ENCODE assay signal across 16 cellular contexts in genomic region chr3:174023445-174023844, GRCh38.
DNase-seq lines count a peak whose midpoint lies in the region; TF ChIP-seq lines count a peak whose summit lies in the region.
"Had no signal": no experiment of that assay in that cellular context is flagged by ENCODE, and none has a peak within 500 bp of the region (broad histone marks: within the 10 kb centered on the region; RNA-seq: fewer than 3 reads in every experiment).

No MANE protein-coding gene starts in this region.

- no peaks in the 10 kb centered on the region for H4K20me1 ChIP-seq in PC-9 (ENCODE audit: insufficient read depth)

- TF ChIP-seq POLR2A in testis (IDR thresholded peaks at IDR 0.05): no peak

- no peak overlapping the region for H3K4me2 ChIP-seq in PC-9

- H3K36me3 ChIP-seq in PC-9 (ENCODE audit: low read depth): no peaks in the 10 kb centered on the region
- H3K36me3 ChIP-seq in testis (ENCODE audit: low read depth, missing control alignments): no peaks in the 10 kb centered on the region
- H3K36me3 ChIP-seq in SJCRH30: no peaks in the 10 kb centered on the region
- H3K36me3 ChIP-seq: brain microvascular endothelial cell, lower lobe of right lung, stomach had no signal

- intact Hi-C loops in PC-9 (cut with micrococcal nuclease; ENCODE audit: unreplicated experiment) (no loop called here), testis (cut with DNase I; ENCODE audit: low total_unique reads) (no loop called here)

- BruUV-seq in PC-9 (replicated peaks; lab: Mats Ljungman, UMichigan): no TSS peak

- CTCF ChIA-PET in PC-9 (lab: Charles Lee): no interaction called here

- peaks cover 4% of the 10 kb centered on the region for H3K9me3 ChIP-seq in PC-9 (ENCODE audit: insufficient read depth, low read depth)
- no peaks in the 10 kb centered on the region for H3K9me3 ChIP-seq in testis
- H3K9me3 ChIP-seq in SJCRH30 (replicated peaks): no peaks in the 10 kb centered on the region
- H3K9me3 ChIP-seq: lower lobe of right lung had no signal

- H3K27ac ChIP-seq in PC-9 (no peak overlapping the region), testis (no peak overlapping the region), SJCRH30 (no peak overlapping the region)
- H3K27ac ChIP-seq: brain microvascular endothelial cell, lower lobe of right lung, stomach had no signal

- TF ChIP-seq CTCF in PC-9 (conservative IDR thresholded peaks at IDR 0.05) (no peak), testis (IDR thresholded peaks at IDR 0.05) (no peak)

- H3F3A ChIP-seq in PC-9 (ENCODE audit: insufficient read depth, low read depth): no peaks in the 10 kb centered on the region

- WGBS in testis, 2 donors: 86 to 89% methylated on average over 3 of the region's 3 CpGs

- no peak overlapping the region for H3K4me3 ChIP-seq in PC-9
- no peak overlapping the region for H3K4me3 ChIP-seq in testis
- H3K4me3 ChIP-seq in SJCRH30: no peak overlapping the region
- H3K4me3 ChIP-seq: lower lobe of right lung, stomach had no signal

- H3K79me2 ChIP-seq in PC-9 (ENCODE audit: low read depth): no peaks in the 10 kb centered on the region

- H3K9me2 ChIP-seq in PC-9 (ENCODE audit: insufficient read depth): 0 out of 2 replicates have a peak, but pooled peaks cover 9% of the 10 kb centered on the region

- no peaks in the 10 kb centered on the region for H3K4me1 ChIP-seq in PC-9 (replicated peaks; ENCODE audit: insufficient read depth)
- H3K4me1 ChIP-seq in testis: no peaks in the 10 kb centered on the region
- no peaks in the 10 kb centered on the region for H3K4me1 ChIP-seq in SJCRH30
- H3K4me1 ChIP-seq: lower lobe of right lung, stomach had no signal

- DNase-seq in Daoy (ENCODE audit: low read depth) (peak; percentile 9), NCI-H1694 (lab: John Stamatoyannopoulos, UW) (peak; percentile 83), PC-9 (no peak), inferior parietal cortex (ENCODE audit: extremely low spot score) (peak; percentile 47), testis (no peak), SJCRH30 (no peak)
- DNase-seq in central memory CD4-positive, alpha-beta T cell: no peak
- DNase-seq: activated B cell treated with CpG ODN at 0.5 μM for 24 hours; activated gamma-delta T cell; brain microvascular endothelial cell; CD4-positive, CD25-positive, alpha-beta regulatory T cell; lower lobe of right lung; natural killer cell; NCI-H2029 treated with DMSO at 0.1 percent for 48 hours; stomach; T-cell had no signal

- POLR2A ChIA-PET in PC-9 (lab: Charles Lee; ENCODE audit: unreplicated experiment): no interaction called here

- peak overlapping the region; percentile 15; the same call in 1 of the 2 replicates for H2AFZ ChIP-seq in PC-9

- H3K27me3 ChIP-seq in PC-9 (ENCODE audit: insufficient read depth, low read depth) (no peaks in the 10 kb centered on the region), testis (no peaks in the 10 kb centered on the region), SJCRH30 (no peaks in the 10 kb centered on the region)
- H3K27me3 ChIP-seq: brain microvascular endothelial cell, stomach had no signal

Comparison
In these comparisons a context has a peak if more than half of its experiments do, and no peak if none do; other contexts are left out.
1. DNase-seq: peak in Daoy (single experiment), NCI-H1694 (single experiment) and inferior parietal cortex (single experiment); none in PC-9 (0 of 2), central memory CD4-positive, alpha-beta T cell (single experiment), testis (single experiment) and SJCRH30 (0 of 2).